ENCODE assay signal across 8 cellular contexts in genomic region chr3:41961061-41961749, GRCh38. TPM values are rescaled to one million over a fixed set of nuclear protein-coding genes. Genes with fewer than 3 reads are reported as not detected.
DNase-seq lines count a peak whose midpoint lies in the region; ATAC-seq, FAIRE-seq and TF ChIP-seq lines count a peak whose summit lies in the region.

No MANE protein-coding gene starts in this region.

- H3K9me1 ChIP-seq in endothelial cell of umbilical vein (replicated peaks; ENCODE audit: control insufficient read depth, extremely low read depth, insufficient read depth, low read length): no peaks in the 10 kb centered on the region

- H3K27me3 ChIP-seq in endothelial cell of umbilical vein (ENCODE audit: control insufficient read depth in 2 of 2, insufficient read depth in 2 of 2, low read length in 2 of 2): no peaks in the 10 kb centered on the region

- peaks cover 4% of the 10 kb centered on the region for H3K79me2 ChIP-seq in endothelial cell of umbilical vein (ENCODE audit: control insufficient read depth, insufficient read depth, low read length)

- no peaks in the 10 kb centered on the region for H4K20me1 ChIP-seq in endothelial cell of umbilical vein (replicated peaks; ENCODE audit: control insufficient read depth, extremely low read depth, insufficient read depth, low read length)

- H3K9ac ChIP-seq in endothelial cell of umbilical vein (replicated peaks; ENCODE audit: extremely low read depth, insufficient read depth, low read length): peak overlapping the region; percentile 97

- dilution Hi-C loops in endothelial cell of umbilical vein (cut with MboI; ENCODE audit: extremely low pct_ligation_motif_present, low sequenced_read_pairs): no loop called here

- H3K36me3 ChIP-seq in endothelial cell of umbilical vein (ENCODE audit: control insufficient read depth in 2 of 2, extremely low read depth in 1 of 2, insufficient read depth in 2 of 2, low read length in 2 of 2) (no peaks in the 10 kb centered on the region), mucosa of descending colon (ENCODE audit: low read depth) (peaks cover 5% of the 10 kb centered on the region)

- peak; percentile 61 for DNase-seq in SKM-1 treated with dmso at 0.1 percent for 144 hours (lab: John Stamatoyannopoulos, UW; ENCODE audit: unreplicated experiment)
- DNase-seq in SKM-1 (lab: John Stamatoyannopoulos, UW; ENCODE audit: unreplicated experiment): no peak
- DNase-seq in NCI-H510A treated with DMSO at 0.1 percent for 48 hours (lab: John Stamatoyannopoulos, UW): peak; percentile 51
- peak; percentile 21 for DNase-seq in activated CD8-positive, alpha-beta memory T cell treated with anti-CD3 and anti-CD28 coated beads, Interleukin-2, amount 50 U/mL, for 1 hour (ENCODE audit: extremely low read depth)
- peak; percentile 78 for DNase-seq in endothelial cell of umbilical vein (ENCODE audit: low read depth, low spot score)
- peak; percentile 51 to 80 (median 61) for DNase-seq in mucosa of descending colon
- peak; percentile 17 to 21 for DNase-seq in stimulated activated CD8-positive, alpha-beta memory T cell treated with anti-CD3 and anti-CD28 coated beads, Interleukin-15, amount 100 ng/mL, for 48 hours (ENCODE audit: low read depth in 2 of 2)

- CTCF ChIA-PET in endothelial cell of umbilical vein (lab: Charles Lee): interaction anchor here (0.8 to 1.7 kb wide), 3 partner anchors 50 to 138 kb away, joined by 3 to 12 read pairs (median 4); no protein-coding TSS in a partner anchor

- TF ChIP-seq POLR2A in endothelial cell of umbilical vein (IDR thresholded peaks at IDR 0.05; ENCODE audit: low read depth, low read length): no peak

- TF ChIP-seq CTCF in endothelial cell of umbilical vein (IDR thresholded peaks at IDR 0.05; ENCODE audit: extremely low read depth in 1 of 2, insufficient read depth in 1 of 2, low read depth in 1 of 2, low read length in 2 of 2) (no peak), mucosa of descending colon (IDR thresholded peaks at IDR 0.05) (no peak)

- BruUV-seq in endothelial cell of umbilical vein (replicated peaks; lab: Mats Ljungman, UMichigan): TSS peak; percentile 64

- peak overlapping the region; percentile 90 for H3K27ac ChIP-seq in endothelial cell of umbilical vein (ENCODE audit: insufficient read depth, low read depth, low read length)

- H2AFZ ChIP-seq in endothelial cell of umbilical vein (ENCODE audit: low read depth, low read length): peak overlapping the region; percentile 85

- peak; percentile 2 for ATAC-seq in HG03060 (IDR thresholded peaks at IDR 0.05; ENCODE audit: low read depth, unreplicated experiment)
- peak; percentile 45 for ATAC-seq in mucosa of descending colon

- peak overlapping the region; percentile 29 to 72 (median 64) for H3K4me3 ChIP-seq in endothelial cell of umbilical vein (replicated peaks in 1 of 3; ENCODE audit: insufficient read depth in 1 of 3, low read depth in 1 of 3, low read length in 3 of 3)
- peak overlapping the region; percentile 50 for H3K4me3 ChIP-seq in mucosa of descending colon

- no peaks in the 10 kb centered on the region for H3K9me3 ChIP-seq in endothelial cell of umbilical vein (replicated peaks; ENCODE audit: control insufficient read depth, insufficient read depth, low read length)
- H3K9me3 ChIP-seq in mucosa of descending colon: no peaks in the 10 kb centered on the region

- intact Hi-C loops in endothelial cell of umbilical vein (cut with micrococcal nuclease) (loop anchor here (5.0 kb wide), 2 partner anchors 759 to 1649 kb away; no protein-coding TSS in a partner anchor), mucosa of descending colon (cut with DNase I, micrococcal nuclease) (no loop called here)

- POLR2A ChIA-PET in endothelial cell of umbilical vein (lab: Charles Lee): interaction anchor here (1.2 kb wide), 1 partner anchor 111 kb away, joined by 4 read pairs; no protein-coding TSS in a partner anchor

- H3K4me1 ChIP-seq in endothelial cell of umbilical vein (ENCODE audit: control insufficient read depth, extremely low read depth, insufficient read depth, low read length) (peaks cover 13% of the 10 kb centered on the region), mucosa of descending colon (ENCODE audit: low read depth) (peaks cover 5% of the 10 kb centered on the region)

- no peak for FAIRE-seq in endothelial cell of umbilical vein (lab: Jason Lieb, UNC)

- peak overlapping the region; percentile 97 for H3K4me2 ChIP-seq in endothelial cell of umbilical vein (ENCODE audit: insufficient read depth, low read length)

TF ChIP-seq in endothelial cell of umbilical vein, 7 proteins besides CTCF, POLR2A, EP300 and RAD21:
- TF ChIP-seq FOS (IDR thresholded peaks at IDR 0.05; ENCODE audit: borderline replicate concordance, insufficient read depth, low read length) (no peak), GATA2 (IDR thresholded peaks at IDR 0.05; ENCODE audit: insufficient read depth, insufficient read length, low read depth, low read length) (no peak), MYC (IDR thresholded peaks at IDR 0.05; ENCODE audit: low read depth, low read length) (no peak), EZH2 (IDR thresholded peaks at IDR 0.05; ENCODE audit: borderline replicate concordance, low read depth, low read length, severe bottlenecking) (no peak), MAX (IDR thresholded peaks at IDR 0.05; ENCODE audit: insufficient read depth, insufficient read length) (no peak), POLR2AphosphoS5 (IDR thresholded peaks at IDR 0.05; ENCODE audit: insufficient read depth, low read depth, low read length) (no peak), JUN (IDR thresholded peaks at IDR 0.05; ENCODE audit: borderline replicate concordance, insufficient read depth, insufficient read length, low read depth) (no peak)

RNA-seq across cellular contexts. Expression of gene ULK4, which starts 0.7 kb away (rescaled TPM):
- 13.1 and 16.0 TPM in 2 replicates for total RNA-seq in endothelial cell of umbilical vein
- polyA plus RNA-seq in endothelial cell of umbilical vein: 1.9 and 3.3 TPM in 2 replicates
- polyA plus RNA-seq in endothelial cell of umbilical vein (2011; cell fraction: cytosol; rRNA removed): 3.1 and 3.5 TPM in 2 replicates
- polyA plus RNA-seq in endothelial cell of umbilical vein (2011; cell fraction: nucleus; rRNA removed): 9.9 and 15.0 TPM in 2 replicates
- polyA plus RNA-seq in endothelial cell of umbilical vein (2012): 6.5 and 7.7 TPM in 2 replicates
- 15.1 and 19.8 TPM in 2 replicates for polyA minus RNA-seq in endothelial cell of umbilical vein
- 4.6 TPM for polyA minus RNA-seq in endothelial cell of umbilical vein (2011; cell fraction: cytosol; rRNA and poly(A)+ RNA removed)
- 51.2 and 70.5 TPM in 2 replicates for polyA minus RNA-seq in endothelial cell of umbilical vein (2011; cell fraction: nucleus; rRNA and poly(A)+ RNA removed)
- 10 to 100 TPM in 1 of 3 donors, 1 to 10 TPM in 2; 7.2 to 10.1 (median 9.5) TPM for total RNA-seq in mucosa of descending colon
